8 cellular contexts compared by ENCODE assay signal in the genomic region with DNA sequence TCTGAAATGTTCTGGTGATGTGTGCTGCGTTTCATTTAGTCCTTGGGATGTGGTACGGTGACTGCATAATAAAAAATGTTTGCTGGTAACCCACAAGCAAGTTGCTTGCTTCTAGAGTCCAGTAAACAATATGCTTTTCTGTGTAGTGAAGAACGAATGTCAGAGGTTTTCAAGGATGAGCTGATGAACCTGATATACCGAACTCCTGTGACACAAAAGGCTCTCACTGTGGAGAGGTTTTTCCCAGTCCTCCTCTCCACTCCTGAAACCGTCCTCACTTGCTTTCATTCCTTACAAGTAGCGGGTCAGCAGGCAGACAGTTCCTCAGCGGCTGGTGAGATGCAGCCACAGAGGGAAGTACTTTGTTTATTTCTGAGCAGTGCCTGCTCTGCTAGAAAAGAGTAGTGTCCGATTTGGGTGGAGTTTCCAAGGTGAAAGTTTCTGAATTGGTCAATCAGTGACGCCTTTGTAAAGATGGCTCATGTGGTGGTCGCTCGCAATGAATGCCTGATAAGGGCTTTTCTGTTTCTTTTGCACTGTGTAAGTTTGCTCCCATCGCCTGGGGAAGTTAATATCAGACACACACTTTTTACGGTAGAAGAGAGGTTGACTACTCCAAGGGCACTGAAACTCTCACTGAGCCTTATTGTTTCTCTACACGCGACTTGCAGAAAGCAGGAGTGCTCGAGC. TPM values are rescaled to one million over a fixed set of nuclear protein-coding genes. Genes with fewer than 3 reads are reported as not detected.
DNase-seq lines count a peak whose midpoint lies in the region; ATAC-seq and TF ChIP-seq lines count a peak whose summit lies in the region.

No MANE protein-coding gene starts in this region.

- TF ChIP-seq CTCF in heart right ventricle (IDR thresholded peaks at IDR 0.05) = no peak

- H3K27me3 ChIP-seq in ACC112 (ENCODE audit: insufficient read depth, low read length) (no peaks in the 10 kb centered on the region), heart right ventricle (no peaks in the 10 kb centered on the region)

- ATAC-seq in GM18520 (IDR thresholded peaks at IDR 0.05; ENCODE audit: unreplicated experiment) = peak; percentile 34
- ATAC-seq in heart right ventricle = peak in 5 of 8 donors; percentile 9 to 37 (median 33)

- H2AFZ ChIP-seq in ACC112 (ENCODE audit: low read length, unreplicated experiment) = peak overlapping the region; percentile 6

- 13 to 18% methylated on average over 16 of the region's 16 CpGs for WGBS in heart right ventricle, 2 donors

- H3K27ac ChIP-seq in ACC112 (ENCODE audit: low read depth, low read length) = peak overlapping the region; percentile 21; the same call in 1 of the 2 replicates
- H3K27ac ChIP-seq in heart right ventricle = peak overlapping the region; percentile 44 to 99 (median 96)

- H3K36me3 ChIP-seq in ACC112 (ENCODE audit: insufficient read depth, low read length) (no peaks in the 10 kb centered on the region), heart right ventricle (peaks cover 0 to 3% (median 0%) of the 10 kb centered on the region in 9 donors)

- peaks cover 69% of the 10 kb centered on the region for H3K79me2 ChIP-seq in ACC112 (ENCODE audit: control insufficient read depth, insufficient read depth, low read length, unreplicated experiment)

- no peaks in the 10 kb centered on the region for H3K9me3 ChIP-seq in heart right ventricle

- no peaks in the 10 kb centered on the region for H3K9me3 Mint-ChIP-seq in activated naive CD8-positive, alpha-beta T cell (ENCODE audit: low read depth)

- H3K4me1 ChIP-seq in ACC112 (ENCODE audit: control insufficient read depth, insufficient read depth, low read length, unreplicated experiment) = peaks cover 10% of the 10 kb centered on the region
- peaks cover 11 to 71% (median 50%) of the 10 kb centered on the region in 9 donors for H3K4me1 ChIP-seq in heart right ventricle

- H3K4me1 Mint-ChIP-seq in activated naive CD8-positive, alpha-beta T cell (ENCODE audit: low read depth) = peaks cover 63% of the 10 kb centered on the region

- peaks cover 2% of the 10 kb centered on the region for H3K36me3 Mint-ChIP-seq in activated naive CD8-positive, alpha-beta T cell

- peak overlapping the region; percentile 94 for H3K4me3 Mint-ChIP-seq in activated naive CD8-positive, alpha-beta T cell

- peak; percentile 76 for DNase-seq in M059J (ENCODE audit: low read depth)
- DNase-seq in heart right ventricle = peak in 1 of 2 donors; percentile 45
- DNase-seq in retina = peak; percentile 55
- DNase-seq in NCI-H82 treated with DMSO at 0.1 percent for 48 hours (lab: John Stamatoyannopoulos, UW; ENCODE audit: unreplicated experiment) = no peak
- DNase-seq in NCI-H2227 treated with DMSO at 0.1 percent for 48 hours (lab: John Stamatoyannopoulos, UW) = no peak

- no peaks in the 10 kb centered on the region for H3K27me3 Mint-ChIP-seq in activated naive CD8-positive, alpha-beta T cell

- intact Hi-C loops in heart right ventricle (cut with DNase I) = loop anchor here in 8 of 10 donors (5.0 to 10.0 kb wide), 15 partner anchors 52 to 232 kb away; no protein-coding TSS in a partner anchor

- peak overlapping the region; percentile 89 for H3K4me3 ChIP-seq in ACC112 (ENCODE audit: low read depth, low read length)
- peak overlapping the region in 9 of 10 donors; percentile 56 to 94 (median 87) for H3K4me3 ChIP-seq in heart right ventricle

- H3K27ac Mint-ChIP-seq in activated naive CD8-positive, alpha-beta T cell = peak overlapping the region; percentile 92

RNA-seq across cellular contexts. Expression of gene ETV6, which starts 3.0 kb away (rescaled TPM):
- 4.7 and 11.5 TPM in 2 replicates for total RNA-seq in M059J (2014; rRNA removed; shearing (Covaris generic))
- 10 to 100 TPM in 9 of 10 donors, 1 to 10 TPM in 1; 8.5 to 33.5 (median 15.9) TPM for total RNA-seq in heart right ventricle
- 1 to 10 TPM; 2.7 to 4.8 TPM for polyA plus RNA-seq in heart right ventricle

Comparison
In these comparisons a context has a peak if more than half of its experiments do, and no peak if none do; other contexts are left out.
1. DNase-seq: peak in M059J (single experiment) and retina (single experiment); none in NCI-H82 treated with DMSO at 0.1 percent for 48 hours (single experiment) and NCI-H2227 treated with DMSO at 0.1 percent for 48 hours (single experiment).